Comparison of ENCODE assay signal across 19 cellular contexts in genomic region chr11:28858076-28858475, GRCh38.
DNase-seq lines count a peak whose midpoint lies in the region; ATAC-seq, FAIRE-seq and TF ChIP-seq lines count a peak whose summit lies in the region.
"Had no signal": no experiment of that assay in that cellular context is flagged by ENCODE, and none has a peak within 500 bp of the region (broad histone marks: within the 10 kb centered on the region; RNA-seq: fewer than 3 reads in every experiment).

No MANE protein-coding gene starts in this region.

- CTCF ChIA-PET in A549 (lab: Yijun Ruan, JAX), result interaction anchor here (0.8 kb wide), 1 partner anchor 1159 kb away, joined by 3 read pairs; no protein-coding TSS in a partner anchor

- WGBS in A549 (ENCODE audit: missing lambda C conversion rate), result 81% methylated on average over 2 of the region's 2 CpGs

- H3K27ac ChIP-seq in A549, result peak overlapping the region; percentile 74 to 76

- in situ Hi-C loops in GM13976 (cut with MboI; ENCODE audit: low sequenced_read_pairs, unreplicated experiment), result no loop called here

- no peak for TF ChIP-seq EP300 in A549 (IDR thresholded peaks at IDR 0.05)

- H3K9me3 ChIP-seq in A549, result peaks cover 13% of the 10 kb centered on the region; the same call in 1 of the 3 replicates

- POLR2A ChIA-PET in A549 (lab: Yijun Ruan, JAX), result interaction anchor here (0.6 kb wide), 1 partner anchor 1158 kb away, joined by 3 read pairs; the partner anchor contains the start of gene BDNF

- TF ChIP-seq CTCF in A549 (IDR thresholded peaks at IDR 0.05) (no peak), choroid plexus epithelial cell (conservative IDR thresholded peaks at IDR 0.05; ENCODE audit: low read depth, low read length) (no peak), fibroblast of villous mesenchyme (IDR thresholded peaks at IDR 0.05; ENCODE audit: insufficient read depth, low read depth, low read length) (no peak), GM13976 (IDR thresholded peaks at IDR 0.05; ENCODE audit: borderline replicate concordance, control extremely low read depth, extremely low read depth, insufficient read depth, missing control alignments) (no peak)

- no peak for TF ChIP-seq RAD21 in A549 (conservative IDR thresholded peaks at IDR 0.05 in 1 of 2, IDR thresholded peaks at IDR 0.05 in 1 of 2)

- ATAC-seq in A549, result no peak
- no peak for ATAC-seq in HG03108 (IDR thresholded peaks at IDR 0.05; ENCODE audit: unreplicated experiment)
- ATAC-seq: K562, Right ventricle myocardium inferior had no signal

- peaks cover 39% of the 10 kb centered on the region for H3K4me1 ChIP-seq in A549

- no peak for FAIRE-seq in A549 (lab: Jason Lieb, UNC)
- peak; percentile 62 for FAIRE-seq in H54 (lab: Jason Lieb, UNC)
- FAIRE-seq: K562, RCC 7860 had no signal

- H3K4me3 ChIP-seq in A549, result no peak overlapping the region
- no peak overlapping the region for H3K4me3 ChIP-seq in choroid plexus epithelial cell (ENCODE audit: low read depth, low read length)
- H3K4me3 ChIP-seq in fibroblast of villous mesenchyme (ENCODE audit: low read depth, low read length), result no peak overlapping the region
- H3K4me3 ChIP-seq: K562 had no signal

- no peak for DNase-seq in A549 (ENCODE audit: low read depth in 1 of 2, low spot score in 1 of 2)
- DNase-seq in H54 (ENCODE audit: insufficient read length, low spot score), result no peak
- peak; percentile 38 for DNase-seq in choroid plexus epithelial cell (ENCODE audit: low read depth)
- DNase-seq in fibroblast of villous mesenchyme (ENCODE audit: low read depth), result peak; percentile 66
- no peak for DNase-seq in glomerular visceral epithelial cell (ENCODE audit: extremely low spot score)
- DNase-seq in GM13976 (ENCODE audit: low spot score), result no peak
- no peak for DNase-seq in erythroblast (lab: John Stamatoyannopoulos, UW)
- DNase-seq: HCEC 1CT, NCI-H1092, NCI-H1436, NCI-H187 treated with DMSO at 0.1 percent for 48 hours, NCI-H2107, NCI-H446 treated with DMSO at 0.1 percent for 48 hours, NCI-H526 treated with DMSO at 0.1 percent for 48 hours, OCI-M1 had no signal

- H3K4me2 ChIP-seq in A549, result no peak overlapping the region

- no peak for TF ChIP-seq POLR2A in A549 (IDR thresholded peaks at IDR 0.05; ENCODE audit: low read length)
- no peak for TF ChIP-seq POLR2A in H54 (IDR thresholded peaks at IDR 0.05; ENCODE audit: low read depth, low read length)
- TF ChIP-seq POLR2A in erythroblast (IDR thresholded peaks at IDR 0.05; ENCODE audit: low read length), result no peak

TF ChIP-seq in A549, 52 proteins besides CTCF, POLR2A, EP300 and RAD21:
- TF ChIP-seq, protein P1, sequence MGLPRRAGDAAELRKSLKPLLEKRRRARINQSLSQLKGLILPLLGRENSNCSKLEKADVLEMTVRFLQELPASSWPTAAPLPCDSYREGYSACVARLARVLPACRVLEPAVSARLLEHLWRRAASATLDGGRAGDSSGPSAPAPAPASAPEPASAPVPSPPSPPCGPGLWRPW (IDR thresholded peaks at IDR 0.05), result no peak
- TF ChIP-seq TFCP2L1 (CRISPR knock-in tag; IDR thresholded peaks at IDR 0.05), result no peak
- TF ChIP-seq HOXB5 (CRISPR knock-in tag; IDR thresholded peaks at IDR 0.05), result no peak
- no peak for TF ChIP-seq HMGXB4 (CRISPR knock-in tag; IDR thresholded peaks at IDR 0.05; ENCODE audit: borderline replicate concordance)
- no peak for TF ChIP-seq HOXA7 (CRISPR knock-in tag; IDR thresholded peaks at IDR 0.05)

Comparison
In these comparisons a context has a peak if more than half of its experiments do, and no peak if none do; other contexts are left out.
1. DNase-seq: peak in choroid plexus epithelial cell (single experiment) and fibroblast of villous mesenchyme (single experiment); none in A549 (0 of 2), H54 (single experiment), glomerular visceral epithelial cell (single experiment), GM13976 (single experiment) and erythroblast (0 of 2).